ENCODE assay signal across 1 cellular context in the genomic region with DNA sequence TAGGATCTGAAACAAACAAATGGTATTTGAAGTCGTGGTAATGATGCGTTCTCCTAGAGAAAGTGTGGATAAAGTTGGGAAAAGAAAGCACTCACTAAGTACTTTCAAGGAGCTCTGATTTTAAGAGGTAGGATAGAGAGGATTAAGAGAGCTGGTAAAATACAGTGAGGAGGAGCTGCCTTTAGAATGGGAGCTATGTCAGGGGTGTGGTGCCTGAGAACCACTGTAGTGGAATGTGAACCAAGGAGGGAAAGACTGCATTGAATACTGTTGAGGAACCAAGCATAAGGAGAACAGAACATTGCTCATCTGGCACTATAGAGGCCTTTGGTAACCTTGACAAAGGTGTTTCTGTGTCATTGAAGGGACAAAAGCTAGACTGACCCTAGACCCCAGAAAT.
TF ChIP-seq lines count a peak whose summit lies in the region.

No MANE protein-coding gene starts in this region.

TF ChIP-seq in IMR-90, 13 proteins besides CTCF, POLR2A, EP300 and RAD21:
- no peak for TF ChIP-seq NFE2L2 (IDR thresholded peaks at IDR 0.05; ENCODE audit: low read depth, low read length)
- TF ChIP-seq RFX5 (IDR thresholded peaks at IDR 0.05; ENCODE audit: low read depth, low read length), result no peak
- TF ChIP-seq MAFK (IDR thresholded peaks at IDR 0.05; ENCODE audit: low read depth, low read length), result no peak
- no peak for TF ChIP-seq CEBPB (IDR thresholded peaks at IDR 0.05; ENCODE audit: low read depth, low read length)
- TF ChIP-seq RCOR1 (IDR thresholded peaks at IDR 0.05; ENCODE audit: insufficient replicate concordance, low read length), result no peak
- TF ChIP-seq, protein P1, sequence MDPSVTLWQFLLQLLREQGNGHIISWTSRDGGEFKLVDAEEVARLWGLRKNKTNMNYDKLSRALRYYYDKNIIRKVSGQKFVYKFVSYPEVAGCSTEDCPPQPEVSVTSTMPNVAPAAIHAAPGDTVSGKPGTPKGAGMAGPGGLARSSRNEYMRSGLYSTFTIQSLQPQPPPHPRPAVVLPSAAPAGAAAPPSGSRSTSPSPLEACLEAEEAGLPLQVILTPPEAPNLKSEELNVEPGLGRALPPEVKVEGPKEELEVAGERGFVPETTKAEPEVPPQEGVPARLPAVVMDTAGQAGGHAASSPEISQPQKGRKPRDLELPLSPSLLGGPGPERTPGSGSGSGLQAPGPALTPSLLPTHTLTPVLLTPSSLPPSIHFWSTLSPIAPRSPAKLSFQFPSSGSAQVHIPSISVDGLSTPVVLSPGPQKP (IDR thresholded peaks at IDR 0.05; ENCODE audit: borderline replicate concordance, low read depth, low read length), result no peak
- no peak for TF ChIP-seq CHD1 (IDR thresholded peaks at IDR 0.05; ENCODE audit: low read depth, low read length)
- TF ChIP-seq SMC3 (IDR thresholded peaks at IDR 0.05; ENCODE audit: low read depth, low read length), result no peak
